Comparison of ENCODE assay signal across 8 cellular contexts in the genomic region with DNA sequence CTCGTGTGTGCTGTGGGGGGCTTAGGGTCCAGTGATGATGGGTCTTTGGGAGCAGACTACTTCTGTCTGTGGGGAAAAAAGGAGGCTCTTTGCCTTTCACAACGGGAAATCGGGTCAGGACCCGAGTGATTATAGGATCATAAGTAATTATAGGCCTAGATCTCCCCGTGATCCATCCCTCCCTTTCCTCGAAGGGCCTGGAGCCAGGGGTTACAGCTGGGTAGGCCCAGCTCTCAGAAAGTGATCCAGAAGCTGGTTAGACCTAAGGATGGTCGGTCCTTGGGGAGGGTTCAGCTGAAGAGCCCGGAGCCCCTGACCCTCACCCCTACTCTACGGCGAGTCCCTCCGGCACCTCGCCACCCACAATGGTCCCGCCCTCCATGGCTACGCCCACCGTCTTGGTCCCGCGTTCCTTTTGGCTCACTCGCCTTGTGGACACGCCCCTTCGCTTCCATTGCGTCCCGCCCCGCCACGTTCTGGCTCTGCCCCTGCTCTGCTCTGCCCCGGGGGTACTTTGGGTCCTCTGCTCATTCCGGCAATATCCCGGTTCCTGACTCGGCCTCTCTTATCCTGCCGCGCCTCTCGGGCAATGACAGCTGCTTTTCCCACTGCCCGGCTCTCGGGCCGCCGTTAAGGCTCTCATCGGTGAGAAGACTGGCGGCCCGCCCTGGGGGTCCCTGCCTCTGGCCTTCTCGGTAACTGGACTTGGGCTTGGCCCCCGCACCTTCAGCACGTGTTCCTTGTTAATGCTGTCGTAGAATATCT. TPM values are rescaled to one million over a fixed set of nuclear protein-coding genes. Genes with fewer than 3 reads are reported as not detected.
DNase-seq lines count a peak whose midpoint lies in the region; ATAC-seq and TF ChIP-seq lines count a peak whose summit lies in the region.

No MANE protein-coding gene starts in this region.

- no peak overlapping the region for H3K27ac ChIP-seq in Panc1 (ENCODE audit: low read length)
- no peak overlapping the region for H3K27ac ChIP-seq in neural progenitor cell

- peaks cover 37% of the 10 kb centered on the region for H3K27me3 Mint-ChIP-seq in MCF 10A (ENCODE audit: insufficient read depth, unreplicated experiment)
- peaks cover 21% of the 10 kb centered on the region for H3K27me3 Mint-ChIP-seq in neural progenitor cell (ENCODE audit: insufficient read depth, low read depth)
- peaks cover 7% of the 10 kb centered on the region for H3K27me3 Mint-ChIP-seq in stimulated activated naive CD8-positive, alpha-beta T cell treated with anti-CD3 and anti-CD28 coated beads, Interleukin-15, amount 100 ng/mL, for 72 hours

- peak overlapping the region; percentile 90 for H2AFZ ChIP-seq in neural progenitor cell (replicated peaks)

- peaks cover 6% of the 10 kb centered on the region for H3F3A ChIP-seq in neural progenitor cell (ENCODE audit: low read depth)

- H3K9me3 ChIP-seq in Panc1 (ENCODE audit: control insufficient read depth, insufficient read depth, low read depth, low read length): no peaks in the 10 kb centered on the region
- H3K9me3 ChIP-seq in neural progenitor cell (ENCODE audit: low read depth): no peaks in the 10 kb centered on the region

- peak overlapping the region; percentile 94 for H3K4me2 ChIP-seq in neural progenitor cell

- H3K27ac Mint-ChIP-seq in MCF 10A (ENCODE audit: low read depth, unreplicated experiment) (no peak overlapping the region), neural progenitor cell (no peak overlapping the region)
- peak overlapping the region; percentile 50 for H3K27ac Mint-ChIP-seq in stimulated activated naive CD8-positive, alpha-beta T cell treated with anti-CD3 and anti-CD28 coated beads, Interleukin-15, amount 100 ng/mL, for 72 hours

- ATAC-seq in HG03108 (IDR thresholded peaks at IDR 0.05; ENCODE audit: unreplicated experiment) (peak; percentile 65), Panc1 (peak; percentile 88)
- peak; percentile 85 for ATAC-seq in stimulated activated naive CD8-positive, alpha-beta T cell treated with anti-CD3 and anti-CD28 coated beads, Interleukin-15, amount 100 ng/mL, for 72 hours

- peaks cover 5% of the 10 kb centered on the region for H3K27me3 ChIP-seq in Panc1 (ENCODE audit: control insufficient read depth, insufficient read depth, low read length)
- H3K27me3 ChIP-seq in neural progenitor cell: peaks cover 30% of the 10 kb centered on the region

- H3K9me3 Mint-ChIP-seq in MCF 10A (ENCODE audit: unreplicated experiment): no peaks in the 10 kb centered on the region
- H3K9me3 Mint-ChIP-seq in neural progenitor cell: no peaks in the 10 kb centered on the region
- H3K9me3 Mint-ChIP-seq in stimulated activated naive CD8-positive, alpha-beta T cell treated with anti-CD3 and anti-CD28 coated beads, Interleukin-15, amount 100 ng/mL, for 72 hours: no peaks in the 10 kb centered on the region

- H4K20me1 ChIP-seq in neural progenitor cell (ENCODE audit: low read depth): no peaks in the 10 kb centered on the region

- H3K4me3 ChIP-seq in Panc1 (ENCODE audit: low read depth in 2 of 2, low read length in 2 of 2) (peak overlapping the region; percentile 49 to 56), fibroblast of villous mesenchyme (ENCODE audit: low read depth, low read length) (peak overlapping the region; percentile 65), neural progenitor cell (peak overlapping the region; percentile 64)

- no peak for TF ChIP-seq CTCF in MCF 10A (IDR thresholded peaks at IDR 0.05; ENCODE audit: unreplicated experiment)
- no peak for TF ChIP-seq CTCF in Panc1 (IDR thresholded peaks at IDR 0.05)
- TF ChIP-seq CTCF in fibroblast of villous mesenchyme (IDR thresholded peaks at IDR 0.05; ENCODE audit: insufficient read depth, low read depth, low read length): no peak
- no peak for TF ChIP-seq CTCF in neural progenitor cell (IDR thresholded peaks at IDR 0.05)

- H3K36me3 Mint-ChIP-seq in MCF 10A (ENCODE audit: insufficient read depth, unreplicated experiment) (peaks cover 6% of the 10 kb centered on the region), neural progenitor cell (no peaks in the 10 kb centered on the region)

- in situ Hi-C loops in T47D (cut with HindIII; ENCODE audit: low pct_unique_long_range_greater_than_20kb, low sequenced_read_pairs) (no loop called here), Panc1 (cut with HindIII; ENCODE audit: low pct_unique_long_range_greater_than_20kb, low sequenced_read_pairs) (no loop called here)

- CTCF ChIA-PET in MCF 10A (lab: Yijun Ruan, JAX): interaction anchor here (0.5 to 4.4 kb wide), 7 partner anchors 10 to 833 kb away, joined by 3 to 30 read pairs (median 3); no protein-coding TSS in a partner anchor
- CTCF ChIA-PET in Panc1 (lab: Charles Lee): interaction anchor here (1.0 to 1.7 kb wide), 4 partner anchors 8 to 43 kb away, joined by 3 to 9 read pairs (median 4); no protein-coding TSS in a partner anchor

- peak; percentile 43 to 86 for DNase-seq in T47D (ENCODE audit: low read depth in 1 of 2, low spot score in 1 of 2)
- no peak for DNase-seq in MCF 10A (ENCODE audit: unreplicated experiment)
- DNase-seq in Panc1 (ENCODE audit: low read depth, low spot score): no peak
- DNase-seq in activated effector memory CD4-positive, alpha-beta T cell treated with Interleukin-2 at 50 U/mL for 16 hours: peak; percentile 77
- peak; percentile 48 for DNase-seq in fibroblast of villous mesenchyme (ENCODE audit: low read depth)
- DNase-seq in neural progenitor cell (ENCODE audit: low spot score): peak; percentile 94
- DNase-seq in stimulated activated naive CD8-positive, alpha-beta T cell treated with anti-CD3 and anti-CD28 coated beads, Interleukin-15, amount 100 ng/mL, for 72 hours: peak; percentile 68 to 77

- no TSS peak for BruUV-seq in MCF 10A (replicated peaks; lab: Mats Ljungman, UMichigan)
- BruUV-seq in Panc1 (replicated peaks; lab: Mats Ljungman, UMichigan): no TSS peak

- 0 out of 2 replicates have a peak, but pooled peaks cover 3% of the 10 kb centered on the region for H3K4me1 ChIP-seq in Panc1 (ENCODE audit: control insufficient read depth, insufficient read depth, low read length)
- peaks cover 8% of the 10 kb centered on the region for H3K4me1 ChIP-seq in neural progenitor cell

- intact Hi-C loops in MCF 10A (cut with micrococcal nuclease) (no loop called here), Panc1 (cut with micrococcal nuclease; ENCODE audit: unreplicated experiment) (no loop called here)

- POLR2A ChIA-PET in MCF 10A (lab: Yijun Ruan, JAX): interaction anchor here (1.1 kb wide), 1 partner anchor 87 kb away, joined by 6 read pairs; no protein-coding TSS in a partner anchor
- POLR2A ChIA-PET in Panc1 (lab: Charles Lee): no interaction called here

- H3K4me1 Mint-ChIP-seq in MCF 10A (ENCODE audit: insufficient read depth, unreplicated experiment): no peaks in the 10 kb centered on the region
- H3K4me1 Mint-ChIP-seq in neural progenitor cell: peaks cover 11% of the 10 kb centered on the region
- peaks cover 26% of the 10 kb centered on the region for H3K4me1 Mint-ChIP-seq in stimulated activated naive CD8-positive, alpha-beta T cell treated with anti-CD3 and anti-CD28 coated beads, Interleukin-15, amount 100 ng/mL, for 72 hours

- H3K4me3 Mint-ChIP-seq in MCF 10A (ENCODE audit: unreplicated experiment): no peak overlapping the region
- H3K4me3 Mint-ChIP-seq in neural progenitor cell: peak overlapping the region; percentile 85
- peak overlapping the region; percentile 85 to 95 for H3K4me3 Mint-ChIP-seq in stimulated activated naive CD8-positive, alpha-beta T cell treated with anti-CD3 and anti-CD28 coated beads, Interleukin-15, amount 100 ng/mL, for 72 hours

- H3K36me3 ChIP-seq in Panc1 (ENCODE audit: control insufficient read depth, insufficient read depth, low read length): no peaks in the 10 kb centered on the region
- H3K36me3 ChIP-seq in neural progenitor cell: no peaks in the 10 kb centered on the region

- no peaks in the 10 kb centered on the region for H3K79me2 ChIP-seq in neural progenitor cell (ENCODE audit: low read depth)

- H3K9ac ChIP-seq in neural progenitor cell: no peak overlapping the region

RNA-seq across cellular contexts. Expression of a gene that starts 5.0 kb away (rescaled TPM):
- total RNA-seq in MCF 10A (2022): not detected in 2 replicates
- total RNA-seq in Panc1 (2021; ENCODE audit: unreplicated experiment): not detected
- not detected for polyA plus RNA-seq in Panc1 (2012; ENCODE audit: insufficient read length)
- under 0.01 and 1.3 TPM in 2 replicates for total RNA-seq in fibroblast of villous mesenchyme
- total RNA-seq in neural progenitor cell (ENCODE audit: low replicate concordance): 0.41 TPM in 1 of 2 replicates, not detected in the other

RNA-seq across cellular contexts. Expression of a gene that starts 22.4 kb away (rescaled TPM):
- total RNA-seq in MCF 10A (2022): 0.30 and 0.49 TPM in 2 replicates
- total RNA-seq in Panc1 (2021; ENCODE audit: unreplicated experiment): 0.31 TPM
- polyA plus RNA-seq in Panc1 (2012; ENCODE audit: insufficient read length): 0.13 TPM
- total RNA-seq in fibroblast of villous mesenchyme: 0.32 and 0.43 TPM in 2 replicates
- total RNA-seq in neural progenitor cell (ENCODE audit: low replicate concordance): 0.87 TPM in 1 of 2 replicates, not detected in the other

Comparison
In these comparisons a context has a peak if more than half of its experiments do, and no peak if none do; other contexts are left out.
1. DNase-seq: peak in T47D (2 of 2), activated effector memory CD4-positive, alpha-beta T cell treated with Interleukin-2 at 50 U/mL for 16 hours (single experiment), fibroblast of villous mesenchyme (single experiment), neural progenitor cell (single experiment) and stimulated activated naive CD8-positive, alpha-beta T cell treated with anti-CD3 and anti-CD28 coated beads, Interleukin-15, amount 100 ng/mL, for 72 hours (2 of 2); none in MCF 10A (single experiment) and Panc1 (single experiment).
2. H3K27ac Mint-ChIP-seq: peak in stimulated activated naive CD8-positive, alpha-beta T cell treated with anti-CD3 and anti-CD28 coated beads, Interleukin-15, amount 100 ng/mL, for 72 hours (2 of 2); none in MCF 10A (single experiment) and neural progenitor cell (single experiment).
3. Peak in every context shown above with its lines, with median percentiles within 50 percentile points of each other: ATAC-seq and H3K4me3 ChIP-seq.